Comparison of ENCODE assay signal across 8 cellular contexts in genomic region chrX:15299945-15300851, GRCh38. TPM values are rescaled to one million over a fixed set of nuclear protein-coding genes. Genes with fewer than 3 reads are reported as not detected.
A peak's percentile ranks its signal among the peaks of the same experiment; 100 is the strongest.
DNase-seq lines count a peak whose midpoint lies in the region; ATAC-seq and TF ChIP-seq lines count a peak whose summit lies in the region.

No MANE protein-coding gene starts in this region.

- H3K4me1 ChIP-seq in Loucy (ENCODE audit: insufficient read depth, low read length, poor library complexity, severe bottlenecking) = no peaks in the 10 kb centered on the region
- no peaks in the 10 kb centered on the region for H3K4me1 ChIP-seq in breast epithelium
- peaks cover 4% of the 10 kb centered on the region for H3K4me1 ChIP-seq in mesenchymal stem cell (ENCODE audit: control insufficient read depth, insufficient read depth, low read depth, low read length)

- no peaks in the 10 kb centered on the region for H3K9me2 ChIP-seq in Loucy (replicated peaks; ENCODE audit: low read depth, low read length)

- DNase-seq in ELF-1 (ENCODE audit: low read depth, low spot score) (peak; percentile 8), breast epithelium (ENCODE audit: low spot score in 2 of 2) (no peak), mesenchymal stem cell (peak; percentile 12), activated gamma-delta T cell (lab: John Stamatoyannopoulos, UW) (no peak)
- DNase-seq in activated T-cell treated with anti-CD3 and anti-CD28 coated beads, Interleukin-2, amount 50 U/mL, for 1 hour = no peak
- no peak for DNase-seq in stimulated activated naive CD4-positive, alpha-beta T cell treated with Interleukin-2 at 50 U/mL for 16 hours (lab: John Stamatoyannopoulos, UW)

- TF ChIP-seq POLR2A in breast epithelium (IDR thresholded peaks at IDR 0.05) = no peak

- H2AK5ac ChIP-seq in mesenchymal stem cell (ENCODE audit: low read length, severe bottlenecking) = no peak overlapping the region

- no peak overlapping the region for H3K4ac ChIP-seq in mesenchymal stem cell (ENCODE audit: low read depth in 1 of 2, low read length in 2 of 2)

- TF ChIP-seq CTCF in Loucy (conservative IDR thresholded peaks at IDR 0.05; ENCODE audit: low read length) (peak; percentile 56), breast epithelium (IDR thresholded peaks at IDR 0.05) (peak; percentile 27 to 36 (median 33))

- H3K4me2 ChIP-seq in Loucy (ENCODE audit: low read depth, low read length, poor library complexity, severe bottlenecking) (no peak overlapping the region), mesenchymal stem cell (ENCODE audit: low read length, poor library complexity, severe bottlenecking) (no peak overlapping the region)

- H3K4me3 ChIP-seq in Loucy (ENCODE audit: low read length, poor library complexity, severe bottlenecking) = no peak overlapping the region
- no peak overlapping the region for H3K4me3 ChIP-seq in breast epithelium
- no peak overlapping the region for H3K4me3 ChIP-seq in mesenchymal stem cell (ENCODE audit: insufficient read depth in 1 of 2, low read depth in 1 of 2, low read length in 2 of 2)

- H2AFZ ChIP-seq in Loucy (ENCODE audit: low read length) (no peak overlapping the region), mesenchymal stem cell (ENCODE audit: low read depth, low read length) (no peak overlapping the region)

- no peaks in the 10 kb centered on the region for H3K27me3 ChIP-seq in Loucy (ENCODE audit: insufficient read depth, low read length, poor library complexity, severe bottlenecking)
- peaks cover 0 to 48% of the 10 kb centered on the region in 2 donors for H3K27me3 ChIP-seq in breast epithelium
- peaks cover 0 to 5% of the 10 kb centered on the region in 2 experiments for H3K27me3 ChIP-seq in mesenchymal stem cell (ENCODE audit: control insufficient read depth in 1 of 2, insufficient read depth in 1 of 2, low read length in 2 of 2)

- H2BK15ac ChIP-seq in mesenchymal stem cell (ENCODE audit: low read depth, poor library complexity, severe bottlenecking) = no peak overlapping the region

- no peak overlapping the region for H3K18ac ChIP-seq in mesenchymal stem cell (ENCODE audit: low read depth in 1 of 2, low read length in 2 of 2)

- no peaks in the 10 kb centered on the region for H3F3A ChIP-seq in Loucy (ENCODE audit: low read depth)

- no peak overlapping the region for H3K27ac ChIP-seq in breast epithelium
- H3K27ac ChIP-seq in mesenchymal stem cell (ENCODE audit: low read length, poor library complexity, severe bottlenecking) = no peak overlapping the region

- no peaks in the 10 kb centered on the region for H3K79me2 ChIP-seq in Loucy (ENCODE audit: insufficient read depth, low read length)

- ATAC-seq in HG03565 (IDR thresholded peaks at IDR 0.05; ENCODE audit: unreplicated experiment) = no peak

- H2BK5ac ChIP-seq in mesenchymal stem cell (ENCODE audit: low read depth, low read length, poor library complexity, severe bottlenecking) = no peak overlapping the region

- H2BK12ac ChIP-seq in mesenchymal stem cell (ENCODE audit: low read length in 2 of 2) = no peak overlapping the region

- H3K79me1 ChIP-seq in mesenchymal stem cell (replicated peaks; ENCODE audit: low read length, poor library complexity, severe bottlenecking) = no peaks in the 10 kb centered on the region

- H4K20me1 ChIP-seq in Loucy (ENCODE audit: insufficient read depth, low read length, poor library complexity, severe bottlenecking) = no peaks in the 10 kb centered on the region

- H4K91ac ChIP-seq in mesenchymal stem cell (ENCODE audit: low read length) = no peak overlapping the region

- H3K14ac ChIP-seq in mesenchymal stem cell (ENCODE audit: low read length in 2 of 2) = no peak overlapping the region

- intact Hi-C loops in breast epithelium (cut with DNase I; ENCODE audit: low total_unique reads) = no loop called here

- 69% methylated on average over 2 of the region's 4 CpGs for WGBS in mesenchymal stem cell

- H3K9me3 ChIP-seq in Loucy (ENCODE audit: insufficient read depth, low read depth, low read length) (no peaks in the 10 kb centered on the region), breast epithelium (no peaks in the 10 kb centered on the region), mesenchymal stem cell (ENCODE audit: control insufficient read depth, low read length) (no peaks in the 10 kb centered on the region)

- H4K8ac ChIP-seq in mesenchymal stem cell (ENCODE audit: low read length) = no peak overlapping the region

- H3K36me3 ChIP-seq in Loucy (ENCODE audit: insufficient read depth, low read length) (no peaks in the 10 kb centered on the region), breast epithelium (no peaks in the 10 kb centered on the region), mesenchymal stem cell (ENCODE audit: control insufficient read depth in 1 of 2, insufficient read depth in 2 of 2, low read depth in 1 of 2, low read length in 2 of 2) (no peaks in the 10 kb centered on the region)

- no peak overlapping the region for H3K9ac ChIP-seq in Loucy (ENCODE audit: low read depth, low read length, poor library complexity, severe bottlenecking)
- no peak overlapping the region for H3K9ac ChIP-seq in mesenchymal stem cell (ENCODE audit: low read length)

- no peak overlapping the region for H3K23ac ChIP-seq in mesenchymal stem cell (ENCODE audit: low read length in 2 of 2)

- H2BK120ac ChIP-seq in mesenchymal stem cell (ENCODE audit: low read depth, low read length) = no peak overlapping the region

RNA-seq across cellular contexts. Expression of gene ASB11, which starts 15.2 kb away (rescaled TPM):
- not detected for total RNA-seq in breast epithelium
- not detected for polyA plus RNA-seq in mesenchymal stem cell (2013, experiment 1 of 2)
- polyA plus RNA-seq in mesenchymal stem cell (2013, experiment 2 of 2) = not detected

RNA-seq across cellular contexts. Expression of gene ASB9, which starts 30.3 kb away (rescaled TPM):
- total RNA-seq in breast epithelium = 1 to 10 TPM in 2 of 3 donors, under 1 TPM in 1; 0.98 to 2.2 (median 1.0) TPM
- 0.54 TPM for polyA plus RNA-seq in mesenchymal stem cell (2013, experiment 1 of 2)
- 0.30 TPM for polyA plus RNA-seq in mesenchymal stem cell (2013, experiment 2 of 2)

RNA-seq across cellular contexts. Expression of gene PIGA, which starts 35.1 kb away (rescaled TPM):
- 10 to 100 TPM in 2 of 3 donors, 1 to 10 TPM in 1; 9.8 to 19.2 (median 14.4) TPM for total RNA-seq in breast epithelium
- 4.5 TPM for polyA plus RNA-seq in mesenchymal stem cell (2013, experiment 1 of 2)
- 4.0 TPM for polyA plus RNA-seq in mesenchymal stem cell (2013, experiment 2 of 2)

Comparison
In these comparisons a context has a peak if more than half of its experiments do, and no peak if none do; other contexts are left out.
1. DNase-seq: peak in ELF-1 (single experiment) and mesenchymal stem cell (single experiment); none in breast epithelium (0 of 2), activated gamma-delta T cell (single experiment), activated T-cell treated with anti-CD3 and anti-CD28 coated beads, Interleukin-2, amount 50 U/mL, for 1 hour (single experiment) and stimulated activated naive CD4-positive, alpha-beta T cell treated with Interleukin-2 at 50 U/mL for 16 hours (single experiment).